In genomic region chr4:86893136-86893535, GRCh38 we compare ENCODE assay signal across 12 cellular contexts. TPM values are rescaled to one million over a fixed set of nuclear protein-coding genes. Genes with fewer than 3 reads are reported as not detected.
DNase-seq lines count a peak whose midpoint lies in the region; ATAC-seq and TF ChIP-seq lines count a peak whose summit lies in the region.
"Had no signal": no experiment of that assay in that cellular context is flagged by ENCODE, and none has a peak within 500 bp of the region (broad histone marks: within the 10 kb centered on the region; RNA-seq: fewer than 3 reads in every experiment).

No MANE protein-coding gene starts in this region.

- peak overlapping the region; percentile 70 for H3K4me3 Mint-ChIP-seq in activated CD4-positive, alpha-beta T cell treated with anti-CD3 and anti-CD28 coated beads, Interleukin-2, amount 10 ng/mL, durations not matched to agents 7 days and 5 days
- H3K4me3 Mint-ChIP-seq in activated B cell treated with CpG ODN at 0.5 μM for 24 hours: peak overlapping the region; percentile 64

- H3K36me3 Mint-ChIP-seq in activated CD4-positive, alpha-beta T cell treated with anti-CD3 and anti-CD28 coated beads, Interleukin-2, amount 10 ng/mL, durations not matched to agents 7 days and 5 days (ENCODE audit: low read depth): no peaks in the 10 kb centered on the region
- H3K36me3 Mint-ChIP-seq in activated B cell treated with CpG ODN at 0.5 μM for 24 hours (ENCODE audit: low read depth): no peaks in the 10 kb centered on the region
- H3K36me3 Mint-ChIP-seq: stimulated activated naive B cell treated with anti-CD40 and anti-IgM and Interleukin-4, amounts not matched to agents 10 μg/mL and 1 μg/mL and 100 μg/mL, for 72 hours had no signal

- H3K9ac ChIP-seq in skeletal muscle satellite cell (ENCODE audit: low read depth, low read length): no peak overlapping the region

- intact Hi-C loops in activated B cell treated with CpG ODN at 0.5 μM for 24 hours (cut with micrococcal nuclease): loop anchor here (10.0 kb wide), 1 partner anchor 848 kb away; no protein-coding TSS in a partner anchor

- H3K27me3 Mint-ChIP-seq in activated CD4-positive, alpha-beta T cell treated with anti-CD3 and anti-CD28 coated beads, Interleukin-2, amount 10 ng/mL, durations not matched to agents 7 days and 5 days: peaks cover 22% of the 10 kb centered on the region
- H3K27me3 Mint-ChIP-seq in activated B cell treated with CpG ODN at 0.5 μM for 24 hours: peaks cover 22% of the 10 kb centered on the region

- no peaks in the 10 kb centered on the region for H3K9me3 ChIP-seq in skeletal muscle satellite cell (replicated peaks; ENCODE audit: low read length)
- no peaks in the 10 kb centered on the region for H3K9me3 ChIP-seq in tibial nerve
- H3K9me3 ChIP-seq: Peyer's patch had no signal

- TF ChIP-seq CTCF in activated B cell treated with CpG ODN at 0.5 μM for 24 hours (IDR thresholded peaks at IDR 0.05) (no peak), foreskin keratinocyte (conservative IDR thresholded peaks at IDR 0.05) (no peak), tibial nerve (IDR thresholded peaks at IDR 0.05) (no peak)

- H3K27ac ChIP-seq in foreskin keratinocyte (peak overlapping the region; percentile 89), tibial nerve (peak overlapping the region in 2 of 4 donors; percentile 86 to 93)

- POLR2A ChIA-PET in activated CD4-positive, alpha-beta T cell treated with anti-CD3 and anti-CD28 coated beads, Interleukin-2, amount 10 ng/mL, durations not matched to agents 7 days and 5 days (lab: Charles Lee): no interaction called here
- POLR2A ChIA-PET in activated B cell treated with CpG ODN at 0.5 μM for 24 hours (lab: Charles Lee): no interaction called here

- no peak for DNase-seq in activated CD4-positive, alpha-beta T cell treated with anti-CD3 and anti-CD28 coated beads, Interleukin-2, amount 10 ng/mL, durations not matched to agents 7 days and 5 days
- no peak for DNase-seq in activated CD4-positive, alpha-beta T cell treated with anti-CD3 and anti-CD28 coated beads, Interleukin-2, amount 50 U/mL, for 4 hours
- DNase-seq in activated B cell treated with CpG ODN at 0.5 μM for 24 hours (no peak), foreskin keratinocyte (no peak), mesenteric fat pad (ENCODE audit: low spot score) (no peak), tibial nerve (ENCODE audit: low spot score in 2 of 2) (no peak)
- DNase-seq: effector memory CD4-positive, alpha-beta T cell; NCI-H2081 treated with DMSO at 0.1 percent for 48 hours; Peyer's patch; stimulated activated naive B cell treated with anti-CD40 and anti-IgM and Interleukin-4, amounts not matched to agents 10 μg/mL and 1 μg/mL and 100 μg/mL, for 72 hours had no signal

- no peaks in the 10 kb centered on the region for H3K36me3 ChIP-seq in skeletal muscle satellite cell (ENCODE audit: insufficient read depth, low read length)
- no peaks in the 10 kb centered on the region for H3K36me3 ChIP-seq in tibial nerve
- H3K36me3 ChIP-seq: Peyer's patch had no signal

- H3K4me1 ChIP-seq in foreskin keratinocyte: peaks cover 18% of the 10 kb centered on the region
- H3K4me1 ChIP-seq in skeletal muscle satellite cell (ENCODE audit: control insufficient read depth, insufficient read depth, low read length): peaks cover 5% of the 10 kb centered on the region
- H3K4me1 ChIP-seq in tibial nerve: peaks cover 0 to 20% (median 4%) of the 10 kb centered on the region in 4 donors

- H3K9me3 Mint-ChIP-seq in activated CD4-positive, alpha-beta T cell treated with anti-CD3 and anti-CD28 coated beads, Interleukin-2, amount 10 ng/mL, durations not matched to agents 7 days and 5 days: no peaks in the 10 kb centered on the region
- no peaks in the 10 kb centered on the region for H3K9me3 Mint-ChIP-seq in activated B cell treated with CpG ODN at 0.5 μM for 24 hours
- H3K9me3 Mint-ChIP-seq: stimulated activated naive B cell treated with anti-CD40 and anti-IgM and Interleukin-4, amounts not matched to agents 10 μg/mL and 1 μg/mL and 100 μg/mL, for 72 hours had no signal

- CTCF ChIA-PET in activated CD4-positive, alpha-beta T cell treated with anti-CD3 and anti-CD28 coated beads, Interleukin-2, amount 10 ng/mL, durations not matched to agents 7 days and 5 days (lab: Charles Lee): interaction anchor here (0.9 kb wide), 1 partner anchor 45 kb away, joined by 3 read pairs; no protein-coding TSS in a partner anchor
- CTCF ChIA-PET in activated B cell treated with CpG ODN at 0.5 μM for 24 hours (lab: Charles Lee): interaction anchor here (0.7 to 1.1 kb wide), 2 partner anchors 12 to 394 kb away, joined by 3 to 5 read pairs; no protein-coding TSS in a partner anchor

- TF ChIP-seq POLR2A in tibial nerve (IDR thresholded peaks at IDR 0.05): no peak

- H3K4me3 ChIP-seq in skeletal muscle satellite cell (ENCODE audit: low read length) (no peak overlapping the region), tibial nerve (no peak overlapping the region)

- peak overlapping the region; percentile 99 for H3K4me2 ChIP-seq in skeletal muscle satellite cell (ENCODE audit: low read length)

- H3K27me3 ChIP-seq in foreskin keratinocyte (no peaks in the 10 kb centered on the region), skeletal muscle satellite cell (ENCODE audit: control insufficient read depth, insufficient read depth, low read length) (peaks cover 6% of the 10 kb centered on the region), tibial nerve (no peaks in the 10 kb centered on the region)
- H3K27me3 ChIP-seq: Peyer's patch had no signal

- no peak for TF ChIP-seq EP300 in tibial nerve (IDR thresholded peaks at IDR 0.05)

- ATAC-seq in activated B cell treated with CpG ODN at 0.5 μM for 24 hours (ENCODE audit: low read depth) (no peak), foreskin keratinocyte (no peak), GM21381 (IDR thresholded peaks at IDR 0.05; ENCODE audit: unreplicated experiment) (no peak)

- peaks cover 15% of the 10 kb centered on the region for H3K4me1 Mint-ChIP-seq in activated CD4-positive, alpha-beta T cell treated with anti-CD3 and anti-CD28 coated beads, Interleukin-2, amount 10 ng/mL, durations not matched to agents 7 days and 5 days
- peaks cover 9% of the 10 kb centered on the region for H3K4me1 Mint-ChIP-seq in activated B cell treated with CpG ODN at 0.5 μM for 24 hours

- WGBS in tibial nerve, 2 donors: 89 to 95% methylated on average over 19 of the region's 19 CpGs

- H3K27ac Mint-ChIP-seq in activated CD4-positive, alpha-beta T cell treated with anti-CD3 and anti-CD28 coated beads, Interleukin-2, amount 10 ng/mL, durations not matched to agents 7 days and 5 days: no peak overlapping the region
- no peak overlapping the region for H3K27ac Mint-ChIP-seq in activated B cell treated with CpG ODN at 0.5 μM for 24 hours
- H3K27ac Mint-ChIP-seq: stimulated activated naive B cell treated with anti-CD40 and anti-IgM and Interleukin-4, amounts not matched to agents 10 μg/mL and 1 μg/mL and 100 μg/mL, for 72 hours had no signal

RNA-seq across cellular contexts. Expression of gene C4orf36, which starts 0.9 kb away (rescaled TPM):
- not detected for total RNA-seq in activated CD4-positive, alpha-beta T cell treated with anti-CD3 and anti-CD28 coated beads, Interleukin-2, amount 10 ng/mL, durations not matched to agents 7 days and 5 days
- total RNA-seq in activated B cell treated with CpG ODN at 0.5 μM for 24 hours: not detected in 2 replicates
- 2.8 and 3.2 TPM in 2 replicates for total RNA-seq in foreskin keratinocyte
- 3.2 and 3.9 TPM in 2 replicates for polyA plus RNA-seq in foreskin keratinocyte
- 0.22 and 0.25 TPM in 2 replicates for total RNA-seq in skeletal muscle satellite cell (2012; rRNA removed)
- 1.2 TPM for total RNA-seq in mesenteric fat pad
- 1 to 10 TPM in 3 of 4 donors, under 1 TPM in 1; 0.66 to 5.3 (median 3.4) TPM for total RNA-seq in tibial nerve

RNA-seq across cellular contexts. Expression of gene AFF1, which starts 41.7 kb away (rescaled TPM):
- 10 to 100 TPM; 71.4 to 74.5 TPM for total RNA-seq in activated CD4-positive, alpha-beta T cell treated with anti-CD3 and anti-CD28 coated beads, Interleukin-2, amount 10 ng/mL, durations not matched to agents 7 days and 5 days
- total RNA-seq in activated B cell treated with CpG ODN at 0.5 μM for 24 hours: 60.0 and 60.8 TPM in 2 replicates
- 16.4 and 19.5 TPM in 2 replicates for total RNA-seq in foreskin keratinocyte
- polyA plus RNA-seq in foreskin keratinocyte: 2.3 and 2.7 TPM in 2 replicates
- total RNA-seq in skeletal muscle satellite cell (2012; rRNA removed): 11.6 and 16.2 TPM in 2 replicates
- total RNA-seq in mesenteric fat pad: 122 TPM
- total RNA-seq in tibial nerve: 100 to 1,000 TPM; 105 to 152 (median 111) TPM

RNA-seq across cellular contexts. Expression of gene SLC10A6, which starts 44.0 kb away (rescaled TPM):
- total RNA-seq in activated CD4-positive, alpha-beta T cell treated with anti-CD3 and anti-CD28 coated beads, Interleukin-2, amount 10 ng/mL, durations not matched to agents 7 days and 5 days: not detected
- total RNA-seq in activated B cell treated with CpG ODN at 0.5 μM for 24 hours: 0.44 TPM in 1 of 2 replicates, not detected in the other
- total RNA-seq in foreskin keratinocyte: 12.7 and 17.1 TPM in 2 replicates
- polyA plus RNA-seq in foreskin keratinocyte: 1.2 and 1.9 TPM in 2 replicates
- under 0.01 TPM in 1 of 2 replicates, not detected in the other for total RNA-seq in skeletal muscle satellite cell (2012; rRNA removed)
- total RNA-seq in mesenteric fat pad: 5.2 TPM
- 10 to 100 TPM in 2 of 4 donors, 1 to 10 TPM in 2; 7.8 to 15.6 (median 9.4) TPM for total RNA-seq in tibial nerve
